In genomic region chr5:132237141-132237540, GRCh38 we compare ENCODE assay signal across 18 cellular contexts. TPM values are rescaled to one million over a fixed set of nuclear protein-coding genes. Genes with fewer than 3 reads are reported as not detected.
DNase-seq lines count a peak whose midpoint lies in the region; ATAC-seq and TF ChIP-seq lines count a peak whose summit lies in the region.
"Had no signal": no experiment of that assay in that cellular context is flagged by ENCODE, and none has a peak within 500 bp of the region (broad histone marks: within the 10 kb centered on the region; RNA-seq: fewer than 3 reads in every experiment).

No MANE protein-coding gene starts in this region.

- peaks cover 3 to 6% (median 4%) of the 10 kb centered on the region in 3 donors for H3K27me3 Mint-ChIP-seq in CD14-positive monocyte (ENCODE audit: low read depth in 3 of 3)
- H3K27me3 Mint-ChIP-seq in neural progenitor cell (ENCODE audit: insufficient read depth, low read depth): no peaks in the 10 kb centered on the region
- H3K27me3 Mint-ChIP-seq: CD4-positive, alpha-beta T cell had no signal

- H3K27ac ChIP-seq in coronary artery: no peak overlapping the region
- no peak overlapping the region for H3K27ac ChIP-seq in neural progenitor cell
- H3K27ac ChIP-seq: PC-9, right atrium auricular region had no signal

- no peaks in the 10 kb centered on the region for H3K9me3 ChIP-seq in neural progenitor cell (ENCODE audit: low read depth)
- H3K9me3 ChIP-seq: right atrium auricular region had no signal

- H3K9me3 Mint-ChIP-seq in CD14-positive monocyte (peaks cover 0 to 2% (median 0%) of the 10 kb centered on the region in 7 donors), neural progenitor cell (peaks cover 5% of the 10 kb centered on the region)
- H3K9me3 Mint-ChIP-seq: effector memory CD8-positive, alpha-beta T cell; stimulated activated naive B cell treated with anti-CD40 and anti-IgM and Interleukin-4, amounts not matched to agents 10 μg/mL and 1 μg/mL and 100 μg/mL, for 72 hours had no signal

- H3K4me2 ChIP-seq in neural progenitor cell: no peak overlapping the region
- H3K4me2 ChIP-seq: PC-9 had no signal

- DNase-seq in CD14-positive monocyte (ENCODE audit: low spot score): peak; percentile 16
- peak; percentile 54 for DNase-seq in M059J (ENCODE audit: low read depth)
- DNase-seq in coronary artery (ENCODE audit: low spot score): peak; percentile 36
- DNase-seq in neural progenitor cell (ENCODE audit: low spot score): no peak
- DNase-seq in NCI-H2107 (lab: John Stamatoyannopoulos, UW): no peak
- no peak for DNase-seq in NK-92 treated with Interleukin-12 subunit alpha and Interleukin-12 subunit beta, amount 100 ng/mL, for 24 hours (lab: John Stamatoyannopoulos, UW)
- no peak for DNase-seq in HT-29 (ENCODE audit: low spot score)
- DNase-seq: activated CD4-positive, alpha-beta T cell treated with anti-CD3 and anti-CD28 coated beads, Interleukin-2, amount 10 ng/mL, durations not matched to agents 7 days and 5 days; effector memory CD8-positive, alpha-beta T cell; naive B cell; NCI-H1092; PC-9; stimulated activated CD4-positive, alpha-beta T cell treated with anti-CD3 and anti-CD28 coated beads, Interleukin-4, amount 100 ng/mL, for 4 hours; stimulated activated naive B cell treated with anti-CD40 and anti-IgM and Interleukin-4, amounts not matched to agents 10 μg/mL and 1 μg/mL and 100 μg/mL, for 72 hours had no signal

- H3K27ac Mint-ChIP-seq in CD14-positive monocyte: no peak overlapping the region
- H3K27ac Mint-ChIP-seq in neural progenitor cell: peak overlapping the region; percentile 25
- H3K27ac Mint-ChIP-seq: activated CD4-positive, alpha-beta T cell treated with anti-CD3 and anti-CD28 coated beads, Interleukin-2, amount 10 ng/mL, durations not matched to agents 7 days and 5 days; activated T-helper 2 cell treated with anti-CD3 and anti-CD28 coated beads, Interferon-gamma antibody, Interleukin-2, Interleukin-4, amounts not matched to agents 10 μg/mL and 5 μg/mL and 100 μg/mL, durations not matched to agents 14 hours and 24 hours and 36 hours; CD4-positive, alpha-beta T cell; effector memory CD8-positive, alpha-beta T cell; stimulated activated naive B cell treated with anti-CD40 and anti-IgM and Interleukin-4, amounts not matched to agents 10 μg/mL and 1 μg/mL and 100 μg/mL, for 72 hours had no signal

- H3K36me3 Mint-ChIP-seq in CD14-positive monocyte: no peaks in the 10 kb centered on the region
- no peaks in the 10 kb centered on the region for H3K36me3 Mint-ChIP-seq in neural progenitor cell
- H3K36me3 Mint-ChIP-seq: naive B cell had no signal

- H3K27me3 ChIP-seq in neural progenitor cell: no peaks in the 10 kb centered on the region
- H3K27me3 ChIP-seq: right atrium auricular region had no signal

- H3K4me1 ChIP-seq in neural progenitor cell: no peaks in the 10 kb centered on the region
- H3K4me1 ChIP-seq: right atrium auricular region had no signal

- ATAC-seq in HG03159 (IDR thresholded peaks at IDR 0.05; ENCODE audit: unreplicated experiment): no peak
- ATAC-seq: effector memory CD8-positive, alpha-beta T cell had no signal

- H3K4me1 Mint-ChIP-seq in CD14-positive monocyte: no peaks in the 10 kb centered on the region
- H3K4me1 Mint-ChIP-seq in neural progenitor cell: peaks cover 3% of the 10 kb centered on the region
- H3K4me1 Mint-ChIP-seq: activated CD4-positive, alpha-beta T cell treated with anti-CD3 and anti-CD28 coated beads, Interleukin-2, amount 10 ng/mL, durations not matched to agents 7 days and 5 days had no signal

- no peak overlapping the region for H3K9ac ChIP-seq in neural progenitor cell

- no peak overlapping the region for H2AFZ ChIP-seq in neural progenitor cell (replicated peaks)
- H2AFZ ChIP-seq: PC-9 had no signal

- no peaks in the 10 kb centered on the region for H3K36me3 ChIP-seq in neural progenitor cell
- H3K36me3 ChIP-seq: right atrium auricular region had no signal

- TF ChIP-seq CTCF in CD14-positive monocyte (IDR thresholded peaks at IDR 0.05) (no peak), coronary artery (IDR thresholded peaks at IDR 0.05) (no peak), neural progenitor cell (IDR thresholded peaks at IDR 0.05) (no peak)

- H3K79me2 ChIP-seq in neural progenitor cell (ENCODE audit: low read depth): no peaks in the 10 kb centered on the region

- H3K4me3 Mint-ChIP-seq in CD14-positive monocyte: no peak overlapping the region
- peak overlapping the region; percentile 20 for H3K4me3 Mint-ChIP-seq in neural progenitor cell
- H3K4me3 Mint-ChIP-seq: activated CD4-positive, alpha-beta T cell treated with anti-CD3 and anti-CD28 coated beads, Interleukin-2, amount 10 ng/mL, durations not matched to agents 7 days and 5 days; CD4-positive, alpha-beta T cell; effector memory CD8-positive, alpha-beta T cell; naive B cell; stimulated activated naive B cell treated with anti-CD40 and anti-IgM and Interleukin-4, amounts not matched to agents 10 μg/mL and 1 μg/mL and 100 μg/mL, for 72 hours had no signal

- no peaks in the 10 kb centered on the region for H3F3A ChIP-seq in neural progenitor cell (ENCODE audit: low read depth)

- intact Hi-C loops in CD14-positive monocyte (cut with micrococcal nuclease): no loop called here

- H3K4me3 ChIP-seq in coronary artery: no peak overlapping the region
- H3K4me3 ChIP-seq in neural progenitor cell: no peak overlapping the region
- H3K4me3 ChIP-seq: PC-9, right atrium auricular region had no signal

- H4K20me1 ChIP-seq in neural progenitor cell (ENCODE audit: low read depth): no peaks in the 10 kb centered on the region

RNA-seq across cellular contexts. Expression of gene P4HA2, which starts 9.5 kb away (rescaled TPM):
- polyA plus RNA-seq in CD14-positive monocyte: under 1 TPM; 0.45 to 0.99 TPM
- total RNA-seq in M059J (2014; rRNA removed; shearing (Covaris generic)): 99.6 and 133 TPM in 2 replicates
- 12.4 and 15.9 TPM in 2 replicates for total RNA-seq in neural progenitor cell (ENCODE audit: low replicate concordance)
- total RNA-seq in HT-29 (2014; rRNA removed; shearing (Covaris generic)): 20.4 and 20.5 TPM in 2 replicates
- total RNA-seq: CD4-positive, alpha-beta T cell had no signal

RNA-seq across cellular contexts. Expression of gene PDLIM4, which starts 20.4 kb away (rescaled TPM):
- not detected for polyA plus RNA-seq in CD14-positive monocyte
- 11.7 and 25.0 TPM in 2 replicates for total RNA-seq in M059J (2014; rRNA removed; shearing (Covaris generic))
- total RNA-seq in neural progenitor cell (ENCODE audit: low replicate concordance): 8.3 and 10.3 TPM in 2 replicates
- total RNA-seq in HT-29 (2014; rRNA removed; shearing (Covaris generic)): 0.99 and 1.6 TPM in 2 replicates
- total RNA-seq: activated CD4-positive, alpha-beta T cell treated with anti-CD3 and anti-CD28 coated beads, Interleukin-2, amount 10 ng/mL, durations not matched to agents 7 days and 5 days; CD4-positive, alpha-beta T cell had no signal

RNA-seq across cellular contexts. Expression of gene SLC22A4, which starts 57.1 kb away (rescaled TPM):
- polyA plus RNA-seq in CD14-positive monocyte: 10 to 100 TPM; 12.2 to 13.0 TPM
- 6.3 and 7.5 TPM in 2 replicates for total RNA-seq in M059J (2014; rRNA removed; shearing (Covaris generic))
- total RNA-seq in neural progenitor cell (ENCODE audit: low replicate concordance): 0.06 and 0.09 TPM in 2 replicates
- total RNA-seq in HT-29 (2014; rRNA removed; shearing (Covaris generic)): 0.20 and 0.26 TPM in 2 replicates
- total RNA-seq: activated CD4-positive, alpha-beta T cell treated with anti-CD3 and anti-CD28 coated beads, Interleukin-2, amount 10 ng/mL, durations not matched to agents 7 days and 5 days had no signal

Comparison
In these comparisons a context has a peak if more than half of its experiments do, and no peak if none do; other contexts are left out.
1. DNase-seq: peak in CD14-positive monocyte (single experiment), M059J (single experiment) and coronary artery (single experiment); none in neural progenitor cell (single experiment), NCI-H2107 (single experiment), NK-92 treated with Interleukin-12 subunit alpha and Interleukin-12 subunit beta, amount 100 ng/mL, for 24 hours (single experiment) and HT-29 (single experiment).